In genomic region chr3:16909802-16910201, GRCh38 we compare ENCODE assay signal across 1 cellular context.
TF ChIP-seq lines count a peak whose summit lies in the region.

No MANE protein-coding gene starts in this region.

TF ChIP-seq in HepG2, 621 proteins besides CTCF, POLR2A, EP300 and RAD21 (continued from another document):
- TF ChIP-seq ZBTB25 (CRISPR knock-in tag; IDR thresholded peaks at IDR 0.05) = no peak
- TF ChIP-seq ZNF652 (CRISPR knock-in tag; IDR thresholded peaks at IDR 0.05; ENCODE audit: borderline replicate concordance, low read depth) = no peak
- no peak for TF ChIP-seq TRAFD1 (CRISPR knock-in tag; IDR thresholded peaks at IDR 0.05; ENCODE audit: borderline replicate concordance)
- no peak for TF ChIP-seq SOX6 (IDR thresholded peaks at IDR 0.05)
- no peak for TF ChIP-seq SOX6 (CRISPR knock-in tag; IDR thresholded peaks at IDR 0.05)
- TF ChIP-seq ZBTB46 (CRISPR knock-in tag; IDR thresholded peaks at IDR 0.05; ENCODE audit: borderline replicate concordance) = no peak
- no peak for TF ChIP-seq BHLHE40 (IDR thresholded peaks at IDR 0.05; ENCODE audit: low read length)
- TF ChIP-seq JDP2 (CRISPR knock-in tag; IDR thresholded peaks at IDR 0.05; ENCODE audit: borderline replicate concordance) = no peak
- no peak for TF ChIP-seq ZNF660 (CRISPR knock-in tag; IDR thresholded peaks at IDR 0.05; ENCODE audit: borderline replicate concordance, low read depth)
- no peak for TF ChIP-seq U2AF2 (IDR thresholded peaks at IDR 0.05; ENCODE audit: low read depth, low read length)
- no peak for TF ChIP-seq ELF3 (CRISPR knock-in tag; IDR thresholded peaks at IDR 0.05)
